1 cellular context compared by ENCODE assay signal in genomic region chr10:110881905-110882304, GRCh38.
TF ChIP-seq lines count a peak whose summit lies in the region.

No MANE protein-coding gene starts in this region.

TF ChIP-seq in GM12878, 131 proteins besides CTCF, POLR2A, EP300 and RAD21:
- no peak for TF ChIP-seq PRDM15 (CRISPR knock-in tag; IDR thresholded peaks at IDR 0.05)
- TF ChIP-seq ZNF384 (IDR thresholded peaks at IDR 0.05; ENCODE audit: borderline replicate concordance, low read depth, low read length), result no peak
- TF ChIP-seq RB1 (IDR thresholded peaks at IDR 0.05; ENCODE audit: borderline replicate concordance), result no peak
- TF ChIP-seq FOXK2 (IDR thresholded peaks at IDR 0.05), result no peak
- TF ChIP-seq DPF2 (IDR thresholded peaks at IDR 0.05), result no peak
- TF ChIP-seq TCF12 (IDR thresholded peaks at IDR 0.05; ENCODE audit: low read depth, low read length), result no peak
- no peak for TF ChIP-seq WRNIP1 (IDR thresholded peaks at IDR 0.05; ENCODE audit: borderline replicate concordance, low read depth, low read length)
- TF ChIP-seq IKZF1 (conservative IDR thresholded peaks at IDR 0.05), result no peak
- no peak for TF ChIP-seq ZZZ3 (IDR thresholded peaks at IDR 0.05; ENCODE audit: control insufficient read depth, insufficient read length, low read depth)
- TF ChIP-seq NFXL1 (IDR thresholded peaks at IDR 0.05; ENCODE audit: borderline replicate concordance), result no peak
- TF ChIP-seq SMC3 (IDR thresholded peaks at IDR 0.05; ENCODE audit: borderline replicate concordance, low read length), result no peak
- no peak for TF ChIP-seq ETV6 (conservative IDR thresholded peaks at IDR 0.05 in 1 of 2, IDR thresholded peaks at IDR 0.05 in 1 of 2; ENCODE audit: borderline replicate concordance in 1 of 2, low read depth in 1 of 2)
- TF ChIP-seq CEBPB (IDR thresholded peaks at IDR 0.05; ENCODE audit: borderline replicate concordance in 1 of 2, low read depth in 2 of 2, low read length in 2 of 2), result no peak
- TF ChIP-seq HSF1 (IDR thresholded peaks at IDR 0.05; ENCODE audit: low read depth, low read length), result no peak
- TF ChIP-seq MLLT1 (IDR thresholded peaks at IDR 0.05), result no peak
- no peak for TF ChIP-seq FOS (IDR thresholded peaks at IDR 0.05; ENCODE audit: borderline replicate concordance, extremely low read depth, insufficient read length)
- TF ChIP-seq RFX5 (IDR thresholded peaks at IDR 0.05; ENCODE audit: low read depth, low read length), result no peak
- no peak for TF ChIP-seq YY1 (IDR thresholded peaks at IDR 0.05; ENCODE audit: low read depth, low read length)
